Comparison of ENCODE assay signal across 17 cellular contexts in genomic region chr2:159272166-159272565, GRCh38. TPM values are rescaled to one million over a fixed set of nuclear protein-coding genes. Genes with fewer than 3 reads are reported as not detected.
DNase-seq lines count a peak whose midpoint lies in the region; ATAC-seq and TF ChIP-seq lines count a peak whose summit lies in the region.
"Had no signal": no experiment of that assay in that cellular context is flagged by ENCODE, and none has a peak within 500 bp of the region (broad histone marks: within the 10 kb centered on the region; RNA-seq: fewer than 3 reads in every experiment).

No MANE protein-coding gene starts in this region.

- no peak overlapping the region for H3K4me3 Mint-ChIP-seq in H9
- no peak overlapping the region for H3K4me3 Mint-ChIP-seq in WTC11
- H3K4me3 Mint-ChIP-seq: CD8-positive, alpha-beta memory T cell had no signal

- no peaks in the 10 kb centered on the region for H3K79me2 ChIP-seq in H9 (ENCODE audit: insufficient read depth, low read length)

- H3K27ac ChIP-seq in H9 (ENCODE audit: insufficient read length, low read depth, low read length) = no peak overlapping the region
- H3K27ac ChIP-seq in neuronal stem cell (replicated peaks; ENCODE audit: low read length) = peak overlapping the region; percentile 77
- H3K27ac ChIP-seq: SK-N-MC had no signal

- no peaks in the 10 kb centered on the region for H3K9me3 ChIP-seq in H9 (ENCODE audit: control insufficient read depth, low read depth, low read length)
- peaks cover 0 to 11% of the 10 kb centered on the region in 2 donors for H3K9me3 ChIP-seq in neuronal stem cell (replicated peaks in 1 of 2; ENCODE audit: control insufficient read depth in 2 of 2, insufficient read depth in 1 of 2, low read depth in 1 of 2, low read length in 2 of 2)

- H3K4me1 ChIP-seq in H9 (ENCODE audit: insufficient read depth, low read length) (no peaks in the 10 kb centered on the region), neuronal stem cell (ENCODE audit: control insufficient read depth in 2 of 2, insufficient read depth in 1 of 2, low read depth in 1 of 2, low read length in 2 of 2) (peaks cover 6 to 10% of the 10 kb centered on the region in 2 donors)

- no CpG with 5 or more reads among the region's 5 CpGs for WGBS in H9 (ENCODE audit: extremely low coverage, insufficient read length, low lambda C conversion rate)
- no CpG with 5 or more reads among the region's 5 CpGs for WGBS in neuronal stem cell (ENCODE audit: extremely low coverage in 2 of 2, insufficient read length in 2 of 2, insufficient replicate concordance in 1 of 2), 2 donors

- H3K27ac Mint-ChIP-seq in H9 = peak overlapping the region in 2 of 3 experiments; percentile 4 to 62; a peak in 3 of 7 replicates
- no peak overlapping the region; the same call in 1 of the 2 replicates for H3K27ac Mint-ChIP-seq in WTC11

- H3K36me3 ChIP-seq in neuronal stem cell (replicated peaks in 1 of 2; ENCODE audit: control insufficient read depth in 2 of 2, insufficient read depth in 2 of 2, low read length in 2 of 2) = peaks cover 0 to 8% of the 10 kb centered on the region in 2 donors

- no peak overlapping the region for H4K5ac ChIP-seq in H9 (ENCODE audit: insufficient read length, low read depth, low read length)

- H4K8ac ChIP-seq in H9 (replicated peaks; ENCODE audit: insufficient read length, low read depth, low read length) (no peak overlapping the region), neuronal stem cell (ENCODE audit: low read depth, low read length) (no peak overlapping the region)

- DNase-seq in H9 (no peak), WTC11 (ENCODE audit: low spot score) (no peak), iPS-NIHi7 (ENCODE audit: extremely low spot score) (peak; percentile 10), neuronal stem cell (ENCODE audit: low spot score) (peak; percentile 39), AML-193 (lab: John Stamatoyannopoulos, UW) (no peak), SHP77 treated with DMSO at 0.1 percent for 48 hours (lab: John Stamatoyannopoulos, UW) (no peak)
- DNase-seq: CD8-positive, alpha-beta memory T cell; DMS 273 treated with DMSO at 0.1 percent for 48 hours; KG1; NCI-H1092 treated with DMSO at 0.1 percent for 48 hours; NCI-H1694 treated with DMSO at 0.1 percent for 48 hours; NCI-H2171; NCI-H446 treated with DMSO at 0.1 percent for 48 hours; NCI-H774 had no signal

- H2AK5ac ChIP-seq in H9 (ENCODE audit: insufficient read length, low read length) = no peak overlapping the region
- H2AK5ac ChIP-seq in neuronal stem cell (ENCODE audit: low read depth, low read length) = no peak overlapping the region

- H3K36me3 Mint-ChIP-seq in H9 (ENCODE audit: insufficient read depth in 1 of 3, low read depth in 3 of 3) = peaks cover 3 to 4% (median 4%) of the 10 kb centered on the region in 3 experiments; a peak in 4 of 7 replicates
- H3K36me3 Mint-ChIP-seq in WTC11 = peaks cover 4% of the 10 kb centered on the region

- no peaks in the 10 kb centered on the region for H3K23me2 ChIP-seq in H9 (ENCODE audit: insufficient read length, low read depth, low read length, poor library complexity, severe bottlenecking)

- H3K27me3 Mint-ChIP-seq in H9 (ENCODE audit: low read depth) (no peaks in the 10 kb centered on the region), WTC11 (ENCODE audit: low read depth) (no peaks in the 10 kb centered on the region)
- H3K27me3 Mint-ChIP-seq: CD8-positive, alpha-beta memory T cell had no signal

- H3K4me1 Mint-ChIP-seq in H9 (peaks cover 5% of the 10 kb centered on the region in 2 experiments; a peak in 3 of 4 replicates), WTC11 (no peaks in the 10 kb centered on the region)

- CTCF ChIA-PET in WTC11 (lab: Charles Lee) = interaction anchor here (0.6 to 0.7 kb wide), 2 partner anchors 345 to 696 kb away, joined by 3 read pairs; no protein-coding TSS in a partner anchor

- no peak overlapping the region for H4K91ac ChIP-seq in H9 (ENCODE audit: insufficient read length, low read depth, low read length)
- no peak overlapping the region for H4K91ac ChIP-seq in neuronal stem cell (ENCODE audit: low read depth, low read length, poor library complexity)

- H3K18ac ChIP-seq in H9 (ENCODE audit: insufficient read length, low read depth, low read length) (no peak overlapping the region), neuronal stem cell (ENCODE audit: low read length) (no peak overlapping the region)

- H3K27me3 ChIP-seq in H9 (ENCODE audit: insufficient read depth, low read length) (no peaks in the 10 kb centered on the region), neuronal stem cell (ENCODE audit: control insufficient read depth in 3 of 3, insufficient read depth in 3 of 3, low read depth in 1 of 3, low read length in 3 of 3) (no peaks in the 10 kb centered on the region)

- H2BK12ac ChIP-seq in H9 (ENCODE audit: insufficient read length, low read depth, low read length) (no peak overlapping the region), neuronal stem cell (ENCODE audit: low read length) (no peak overlapping the region)

- H3K9me3 Mint-ChIP-seq in H9 (no peaks in the 10 kb centered on the region), WTC11 (no peaks in the 10 kb centered on the region)
- H3K9me3 Mint-ChIP-seq: CD8-positive, alpha-beta memory T cell had no signal

- H2AFZ ChIP-seq in H9 (ENCODE audit: low read length) = no peak overlapping the region
- H2AFZ ChIP-seq in neuronal stem cell (ENCODE audit: low read length) = peak overlapping the region; percentile 47

- H2BK15ac ChIP-seq in H9 (ENCODE audit: low read depth, low read length) = no peak overlapping the region
- H2BK15ac ChIP-seq in neuronal stem cell (ENCODE audit: low read length) = no peak overlapping the region

- POLR2A ChIA-PET in WTC11 (lab: Charles Lee) = no interaction called here

- H3K23ac ChIP-seq in H9 (ENCODE audit: insufficient read length, low read depth, low read length) (no peak overlapping the region), neuronal stem cell (ENCODE audit: low read depth, low read length, poor library complexity) (no peak overlapping the region)

- H3K9ac ChIP-seq in H9 (ENCODE audit: extremely low read depth, insufficient read length, low read length) (no peak overlapping the region), neuronal stem cell (ENCODE audit: low read depth, low read length, poor library complexity) (no peak overlapping the region)

- TF ChIP-seq CTCF in H9 (conservative IDR thresholded peaks at IDR 0.05) (no peak), WTC11 (IDR thresholded peaks at IDR 0.05) (no peak)

- no peak overlapping the region for H2BK5ac ChIP-seq in H9 (ENCODE audit: insufficient read length, low read length)
- no peak overlapping the region for H2BK5ac ChIP-seq in neuronal stem cell (ENCODE audit: low read length)

- no peak overlapping the region for H3K14ac ChIP-seq in H9 (ENCODE audit: insufficient read depth, low read length)
- H3K14ac ChIP-seq in neuronal stem cell (ENCODE audit: low read length) = no peak overlapping the region

- no peaks in the 10 kb centered on the region for H4K20me1 ChIP-seq in H9 (ENCODE audit: control insufficient read depth, insufficient read depth, insufficient read length)

- H2BK120ac ChIP-seq in H9 (ENCODE audit: low read depth, low read length, poor library complexity, severe bottlenecking) (no peak overlapping the region), neuronal stem cell (ENCODE audit: low read depth, low read length) (no peak overlapping the region)

- no peak overlapping the region for H3K56ac ChIP-seq in H9 (ENCODE audit: insufficient read length, low read depth, low read length)

- H3K4me2 ChIP-seq in H9 (ENCODE audit: insufficient read depth, insufficient read length, low read length) (no peak overlapping the region), neuronal stem cell (ENCODE audit: insufficient read depth, low read length, poor library complexity, severe bottlenecking) (peak overlapping the region; percentile 18)

- H3K79me1 ChIP-seq in H9 (ENCODE audit: insufficient read depth, low read depth, low read length, poor library complexity, severe bottlenecking) (no peaks in the 10 kb centered on the region), neuronal stem cell (ENCODE audit: low read depth, low read length) (no peaks in the 10 kb centered on the region)

- H2BK20ac ChIP-seq in H9 (ENCODE audit: low read depth, low read length, poor library complexity, severe bottlenecking) = no peak overlapping the region

- peak; percentile 51 for ATAC-seq in WTC11
- ATAC-seq in GM21423 (IDR thresholded peaks at IDR 0.05; ENCODE audit: unreplicated experiment) = no peak
- no peak for ATAC-seq in HG02840 (IDR thresholded peaks at IDR 0.05; ENCODE audit: low FRiP score, unreplicated experiment)

- no peak overlapping the region for H3K4me3 ChIP-seq in neuronal stem cell (ENCODE audit: low read length in 2 of 2)
- H3K4me3 ChIP-seq: SK-N-MC had no signal

- H3K4ac ChIP-seq in H9 (ENCODE audit: low read depth, low read length) = no peak overlapping the region
- no peak overlapping the region for H3K4ac ChIP-seq in neuronal stem cell (ENCODE audit: low read length)

- no peak overlapping the region for H3T11ph ChIP-seq in H9 (ENCODE audit: low read length)

TF ChIP-seq in WTC11, 78 proteins besides CTCF, POLR2A, EP300 and RAD21:
- TF ChIP-seq ZNF232 (CRISPR knock-in tag; IDR thresholded peaks at IDR 0.05) (no peak), GRHL2 (CRISPR knock-in tag; IDR thresholded peaks at IDR 0.05; ENCODE audit: insufficient replicate concordance, severe bottlenecking) (no peak), ATF6 (CRISPR knock-in tag; IDR thresholded peaks at IDR 0.05) (no peak), NFE2L1 (CRISPR knock-in tag; IDR thresholded peaks at IDR 0.05) (no peak), NFATC4 (CRISPR knock-in tag; IDR thresholded peaks at IDR 0.05) (no peak), MXD4 (CRISPR knock-in tag; IDR thresholded peaks at IDR 0.05; ENCODE audit: borderline replicate concordance) (no peak), FOXP1 (CRISPR knock-in tag; IDR thresholded peaks at IDR 0.05; ENCODE audit: borderline replicate concordance) (no peak), FOXJ3 (CRISPR knock-in tag; IDR thresholded peaks at IDR 0.05; ENCODE audit: borderline replicate concordance) (no peak)

RNA-seq across cellular contexts. Expression of gene WDSUB1, which starts 14.3 kb away (rescaled TPM):
- total RNA-seq in H9 (2021) (5.5 and 6.2 TPM in 2 replicates), WTC11 (2021) (5.8 to 11.2 TPM (median 8.5 TPM) in 3 replicates)
- polyA plus RNA-seq in neuronal stem cell (2013, experiment 1 of 2) = 8.6 TPM
- 8.5 TPM for polyA plus RNA-seq in neuronal stem cell (2013, experiment 2 of 2)

Comparison
In these comparisons a context has a peak if more than half of its experiments do, and no peak if none do; other contexts are left out.
1. DNase-seq: peak in iPS-NIHi7 (single experiment) and neuronal stem cell (single experiment); none in H9 (single experiment), WTC11 (single experiment), AML-193 (0 of 2) and SHP77 treated with DMSO at 0.1 percent for 48 hours (single experiment).